In genomic region chr10:97291357-97292096, GRCh38 we compare ENCODE assay signal across 9 cellular contexts. TPM values are rescaled to one million over a fixed set of nuclear protein-coding genes. Genes with fewer than 3 reads are reported as not detected.
DNase-seq lines count a peak whose midpoint lies in the region; ATAC-seq, FAIRE-seq and TF ChIP-seq lines count a peak whose summit lies in the region.
"Had no signal": no experiment of that assay in that cellular context is flagged by ENCODE, and none has a peak within 500 bp of the region (broad histone marks: within the 10 kb centered on the region; RNA-seq: fewer than 3 reads in every experiment).

No MANE protein-coding gene starts in this region.

- H3K4me3 ChIP-seq in A549 (peak overlapping the region; percentile 57), astrocyte of the cerebellum (ENCODE audit: low read depth, low read length) (peak overlapping the region; percentile 96), testis (peak overlapping the region; percentile 75 to 85)

- TF ChIP-seq RAD21 in A549 (conservative IDR thresholded peaks at IDR 0.05 in 1 of 2, IDR thresholded peaks at IDR 0.05 in 1 of 2), result no peak

- FAIRE-seq in A549 (lab: Jason Lieb, UNC), result no peak
- FAIRE-seq: islet of Langerhans had no signal

- ATAC-seq in A549 (peak; percentile 32 to 45), HG03066 (IDR thresholded peaks at IDR 0.05; ENCODE audit: low read depth, unreplicated experiment) (peak; percentile 8), esophagus mucosa (no peak), HG03460 (IDR thresholded peaks at IDR 0.05; ENCODE audit: unreplicated experiment) (no peak)

- intact Hi-C loops in testis (cut with DNase I; ENCODE audit: low total_unique reads), result no loop called here

- H3K9me3 ChIP-seq in A549, result no peaks in the 10 kb centered on the region
- no peaks in the 10 kb centered on the region for H3K9me3 ChIP-seq in testis

- POLR2A ChIA-PET in A549 (lab: Yijun Ruan, JAX), result interaction anchor here (0.8 to 1.1 kb wide), 5 partner anchors 11 to 110 kb away, joined by 3 to 4 read pairs (median 4); partner anchors contain the start of genes FRAT1 and RRP12

- WGBS in A549 (ENCODE audit: missing lambda C conversion rate), result 57% methylated on average over 25 of the region's 25 CpGs
- 35 to 37% methylated on average over 25 of the region's 25 CpGs for WGBS in testis, 2 donors

- no peaks in the 10 kb centered on the region for H3K27me3 ChIP-seq in testis

- H3K4me1 ChIP-seq in A549 (peaks cover 10% of the 10 kb centered on the region), testis (peaks cover 7% of the 10 kb centered on the region)

- TF ChIP-seq POLR2A in A549 (IDR thresholded peaks at IDR 0.05; ENCODE audit: low read length) (no peak), testis (IDR thresholded peaks at IDR 0.05) (no peak)

- no peaks in the 10 kb centered on the region for H3K36me3 ChIP-seq in testis (ENCODE audit: low read depth, missing control alignments)

- no peak for TF ChIP-seq EP300 in A549 (IDR thresholded peaks at IDR 0.05)

- CTCF ChIA-PET in A549 (lab: Yijun Ruan, JAX), result interaction anchor here (0.8 to 3.6 kb wide), 11 partner anchors 10 to 92 kb away, joined by 3 to 28 read pairs (median 4); partner anchors contain the start of gene FRAT1

- H3K27ac ChIP-seq in A549, result peak overlapping the region; percentile 84 to 96
- H3K27ac ChIP-seq in testis, result peak overlapping the region; percentile 83 to 98

- in situ Hi-C loops in astrocyte of the cerebellum (cut with HindIII; ENCODE audit: low sequenced_read_pairs), result no loop called here

- no peak for TF ChIP-seq CTCF in A549 (IDR thresholded peaks at IDR 0.05)
- no peak for TF ChIP-seq CTCF in astrocyte of the cerebellum (IDR thresholded peaks at IDR 0.05; ENCODE audit: low read depth, low read length, missing control alignments)
- TF ChIP-seq CTCF in testis (IDR thresholded peaks at IDR 0.05), result no peak

- H3K4me2 ChIP-seq in A549, result peak overlapping the region; percentile 91

- DNase-seq in A549 (ENCODE audit: low read depth in 1 of 2, low spot score in 1 of 2), result no peak
- no peak for DNase-seq in astrocyte of the cerebellum (ENCODE audit: low read depth)
- peak; percentile 69 for DNase-seq in kidney glomerular epithelial cell (lab: John Stamatoyannopoulos, UW)
- DNase-seq in testis, result no peak
- no peak for DNase-seq in NCI-H187 treated with DMSO at 0.1 percent for 48 hours (lab: John Stamatoyannopoulos, UW)

TF ChIP-seq in A549, 52 proteins besides CTCF, POLR2A, EP300 and RAD21:
- TF ChIP-seq TP53 (CRISPR knock-in tag; IDR thresholded peaks at IDR 0.05), result no peak

RNA-seq across cellular contexts. Expression of gene ARHGAP19, which starts 0.9 kb away (rescaled TPM):
- 11.9 and 13.9 TPM in 2 replicates for polyA plus RNA-seq in A549 (2011; rRNA removed)
- polyA plus RNA-seq in A549 (2012; cell fraction: cytosol; rRNA removed), result 3.3 and 3.7 TPM in 2 replicates
- 4.1 and 6.7 TPM in 2 replicates for polyA plus RNA-seq in A549 (2012; cell fraction: nucleus; rRNA removed)
- 6.0 to 6.9 TPM (median 6.6 TPM) in 3 replicates for polyA plus RNA-seq in A549 (2017; fragmentation: RNase III; extraction: RNeasy Plus Mini Kit Qiagen cat#74134 plus additional on column Dnase treatment)
- polyA minus RNA-seq in A549 (2011; rRNA and poly(A)+ RNA removed), result 5.8 and 6.7 TPM in 2 replicates
- total RNA-seq in testis, result 10 to 100 TPM; 50.0 to 54.6 TPM
- 40.5 TPM for polyA plus RNA-seq in testis (ENCODE audit: insufficient read depth, low read depth, low replicate concordance)
- 10.1 TPM for total RNA-seq in esophagus mucosa

RNA-seq across cellular contexts. Expression of gene FRAT1, which starts 27.5 kb away (rescaled TPM):
- polyA plus RNA-seq in A549 (2011; rRNA removed) (1.3 and 1.5 TPM in 2 replicates), A549 (2017; fragmentation: RNase III; extraction: RNeasy Plus Mini Kit Qiagen cat#74134 plus additional on column Dnase treatment) (1.2 to 2.3 TPM (median 2.0 TPM) in 3 replicates), testis (ENCODE audit: insufficient read depth, low read depth, low replicate concordance) (9.7 TPM)
- 1.1 and 1.9 TPM in 2 replicates for polyA plus RNA-seq in A549 (2012; cell fraction: cytosol; rRNA removed)
- 1.5 and 2.2 TPM in 2 replicates for polyA plus RNA-seq in A549 (2012; cell fraction: nucleus; rRNA removed)
- 1.8 and 2.7 TPM in 2 replicates for polyA minus RNA-seq in A549 (2011; rRNA and poly(A)+ RNA removed)
- total RNA-seq in testis (10 to 100 TPM; 22.1 to 29.9 TPM), esophagus mucosa (1.6 TPM)

RNA-seq across cellular contexts. Expression of gene FRAT2, which starts 43.0 kb away (rescaled TPM):
- polyA plus RNA-seq in A549 (2011; rRNA removed) (4.1 and 4.4 TPM in 2 replicates), A549 (2017; fragmentation: RNase III; extraction: RNeasy Plus Mini Kit Qiagen cat#74134 plus additional on column Dnase treatment) (2.8 to 5.0 TPM (median 3.9 TPM) in 3 replicates), testis (ENCODE audit: insufficient read depth, low read depth, low replicate concordance) (18.8 TPM)
- polyA plus RNA-seq in A549 (2012; cell fraction: cytosol; rRNA removed), result 5.6 and 7.8 TPM in 2 replicates
- polyA plus RNA-seq in A549 (2012; cell fraction: nucleus; rRNA removed), result 4.9 and 6.3 TPM in 2 replicates
- polyA minus RNA-seq in A549 (2011; rRNA and poly(A)+ RNA removed), result 3.3 and 3.6 TPM in 2 replicates
- total RNA-seq in testis (10 to 100 TPM; 35.7 to 37.0 TPM), esophagus mucosa (8.4 TPM)

Comparison
In these comparisons a context has a peak if more than half of its experiments do, and no peak if none do; other contexts are left out.
1. ATAC-seq: peak in A549 (2 of 2) and HG03066 (single experiment); none in esophagus mucosa (single experiment) and HG03460 (single experiment).
2. Peak in every context shown above with its lines, with median percentiles within 50 percentile points of each other: H3K4me3 ChIP-seq.